16 cellular contexts compared by ENCODE assay signal in the genomic region with DNA sequence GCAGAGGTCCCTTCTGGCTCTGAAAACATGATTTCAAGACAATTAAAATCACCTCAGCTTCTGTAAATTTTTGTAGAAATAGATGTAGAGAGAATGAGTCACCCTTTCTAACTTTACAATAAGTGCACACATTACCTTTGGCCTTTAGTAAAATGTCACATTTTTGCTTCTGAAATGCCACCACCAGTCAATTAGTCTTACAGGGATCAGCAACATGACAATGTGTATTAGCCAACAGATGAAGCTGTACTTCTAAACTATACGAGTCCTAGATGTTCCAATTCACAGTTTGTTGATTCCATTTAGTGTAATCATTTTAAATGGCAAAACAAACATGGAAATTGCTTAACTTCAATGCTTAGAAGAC. TPM values are rescaled to one million over a fixed set of nuclear protein-coding genes. Genes with fewer than 3 reads are reported as not detected.
DNase-seq lines count a peak whose midpoint lies in the region; ATAC-seq and TF ChIP-seq lines count a peak whose summit lies in the region.
"Had no signal": no experiment of that assay in that cellular context is flagged by ENCODE, and none has a peak within 500 bp of the region (broad histone marks: within the 10 kb centered on the region; RNA-seq: fewer than 3 reads in every experiment).

No MANE protein-coding gene starts in this region.

- H3K27me3 Mint-ChIP-seq in activated CD4-positive, alpha-beta T cell treated with anti-CD3 and anti-CD28 coated beads, Interleukin-2, amount 10 ng/mL, durations not matched to agents 7 days and 5 days, result no peaks in the 10 kb centered on the region
- no peaks in the 10 kb centered on the region for H3K27me3 Mint-ChIP-seq in central memory CD8-positive, alpha-beta T cell

- peak; percentile 49 for ATAC-seq in PC-3
- ATAC-seq in central memory CD8-positive, alpha-beta T cell (replicated peaks; ENCODE audit: extremely low read depth, poor library complexity, severe bottlenecking), result no peak
- peak; percentile 69 for ATAC-seq in stimulated activated effector memory CD8-positive, alpha-beta T cell treated with anti-CD3 and anti-CD28 coated beads, Interleukin-12 subunit alpha, Interleukin-12 subunit beta, amount 100 ng/mL, for 72 hours
- ATAC-seq in GM19467 (IDR thresholded peaks at IDR 0.05; ENCODE audit: unreplicated experiment), result no peak
- no peak for ATAC-seq in GM18873 (IDR thresholded peaks at IDR 0.05; ENCODE audit: low FRiP score, unreplicated experiment)
- ATAC-seq: sciatic nerve, upper lobe of right lung had no signal

- peaks cover 21% of the 10 kb centered on the region for H3K36me3 ChIP-seq in PC-3 (ENCODE audit: low read depth, low read length)

- POLR2A ChIA-PET in activated CD4-positive, alpha-beta T cell treated with anti-CD3 and anti-CD28 coated beads, Interleukin-2, amount 10 ng/mL, durations not matched to agents 7 days and 5 days (lab: Charles Lee), result no interaction called here
- POLR2A ChIA-PET in PC-3 (lab: Charles Lee; ENCODE audit: unreplicated experiment), result no interaction called here

- H3K9me3 Mint-ChIP-seq in activated CD4-positive, alpha-beta T cell treated with anti-CD3 and anti-CD28 coated beads, Interleukin-2, amount 10 ng/mL, durations not matched to agents 7 days and 5 days, result no peaks in the 10 kb centered on the region
- H3K9me3 Mint-ChIP-seq in central memory CD8-positive, alpha-beta T cell, result no peaks in the 10 kb centered on the region
- no peaks in the 10 kb centered on the region for H3K9me3 Mint-ChIP-seq in stimulated activated effector memory CD8-positive, alpha-beta T cell treated with anti-CD3 and anti-CD28 coated beads, Interleukin-12 subunit alpha, Interleukin-12 subunit beta, amount 100 ng/mL, for 72 hours

- H3K36me3 Mint-ChIP-seq in activated CD4-positive, alpha-beta T cell treated with anti-CD3 and anti-CD28 coated beads, Interleukin-2, amount 10 ng/mL, durations not matched to agents 7 days and 5 days (ENCODE audit: low read depth), result peaks cover 52% of the 10 kb centered on the region
- peaks cover 12% of the 10 kb centered on the region for H3K36me3 Mint-ChIP-seq in central memory CD8-positive, alpha-beta T cell (ENCODE audit: insufficient read depth)
- H3K36me3 Mint-ChIP-seq in stimulated activated effector memory CD8-positive, alpha-beta T cell treated with anti-CD3 and anti-CD28 coated beads, Interleukin-12 subunit alpha, Interleukin-12 subunit beta, amount 100 ng/mL, for 72 hours, result peaks cover 66% of the 10 kb centered on the region

- H3K9me3 ChIP-seq in PC-3 (ENCODE audit: low read length), result no peaks in the 10 kb centered on the region
- H3K9me3 ChIP-seq: ascending aorta, upper lobe of right lung had no signal

- H3K4me1 ChIP-seq in PC-3 (ENCODE audit: insufficient read depth, low read length), result 0 out of 2 replicates have a peak, but pooled peaks cover 6% of the 10 kb centered on the region
- H3K4me1 ChIP-seq: ascending aorta had no signal

- no peak overlapping the region for H3K27ac ChIP-seq in PC-3 (ENCODE audit: low read length)
- H3K27ac ChIP-seq: ascending aorta, neural progenitor cell, upper lobe of right lung had no signal

- intact Hi-C loops in PC-3 (cut with micrococcal nuclease), result no loop called here

- no peaks in the 10 kb centered on the region for H3F3A ChIP-seq in PC-3 (ENCODE audit: low read length, unreplicated experiment)

- TF ChIP-seq CTCF in PC-3 (conservative IDR thresholded peaks at IDR 0.05; ENCODE audit: low read depth, low read length), result no peak

- no peaks in the 10 kb centered on the region for H4K20me1 ChIP-seq in PC-3 (ENCODE audit: low read length)

- CTCF ChIA-PET in activated CD4-positive, alpha-beta T cell treated with anti-CD3 and anti-CD28 coated beads, Interleukin-2, amount 10 ng/mL, durations not matched to agents 7 days and 5 days (lab: Charles Lee), result no interaction called here
- CTCF ChIA-PET in PC-3 (lab: Charles Lee), result no interaction called here

- no peak overlapping the region for H3K4me3 ChIP-seq in PC-3 (ENCODE audit: low read length)
- H3K4me3 ChIP-seq: ascending aorta, neural progenitor cell, upper lobe of right lung had no signal

- BruUV-seq in PC-3 (replicated peaks; lab: Mats Ljungman, UMichigan), result no TSS peak

- H3K4me3 Mint-ChIP-seq in activated CD4-positive, alpha-beta T cell treated with anti-CD3 and anti-CD28 coated beads, Interleukin-2, amount 10 ng/mL, durations not matched to agents 7 days and 5 days, result no peak overlapping the region
- peak overlapping the region; percentile 70 for H3K4me3 Mint-ChIP-seq in central memory CD8-positive, alpha-beta T cell
- H3K4me3 Mint-ChIP-seq in stimulated activated effector memory CD8-positive, alpha-beta T cell treated with anti-CD3 and anti-CD28 coated beads, Interleukin-12 subunit alpha, Interleukin-12 subunit beta, amount 100 ng/mL, for 72 hours, result peak overlapping the region; percentile 50
- H3K4me3 Mint-ChIP-seq: neural progenitor cell had no signal

- peaks cover 57% of the 10 kb centered on the region for H3K4me1 Mint-ChIP-seq in activated CD4-positive, alpha-beta T cell treated with anti-CD3 and anti-CD28 coated beads, Interleukin-2, amount 10 ng/mL, durations not matched to agents 7 days and 5 days
- H3K4me1 Mint-ChIP-seq in central memory CD8-positive, alpha-beta T cell, result peaks cover 35% of the 10 kb centered on the region
- H3K4me1 Mint-ChIP-seq in stimulated activated effector memory CD8-positive, alpha-beta T cell treated with anti-CD3 and anti-CD28 coated beads, Interleukin-12 subunit alpha, Interleukin-12 subunit beta, amount 100 ng/mL, for 72 hours, result peaks cover 28% of the 10 kb centered on the region
- H3K4me1 Mint-ChIP-seq: neural progenitor cell had no signal

- peak overlapping the region; percentile 93 for H3K27ac Mint-ChIP-seq in activated CD4-positive, alpha-beta T cell treated with anti-CD3 and anti-CD28 coated beads, Interleukin-2, amount 10 ng/mL, durations not matched to agents 7 days and 5 days
- peak overlapping the region; percentile 89 for H3K27ac Mint-ChIP-seq in central memory CD8-positive, alpha-beta T cell (ENCODE audit: low read depth)
- H3K27ac Mint-ChIP-seq in stimulated activated effector memory CD8-positive, alpha-beta T cell treated with anti-CD3 and anti-CD28 coated beads, Interleukin-12 subunit alpha, Interleukin-12 subunit beta, amount 100 ng/mL, for 72 hours, result peak overlapping the region; percentile 88
- H3K27ac Mint-ChIP-seq: neural progenitor cell had no signal

- H2AFZ ChIP-seq in PC-3 (ENCODE audit: low read length), result no peak overlapping the region
- H2AFZ ChIP-seq: neural progenitor cell had no signal

- no peaks in the 10 kb centered on the region; the same call in 1 of the 2 replicates for H3K79me2 ChIP-seq in PC-3 (ENCODE audit: low read length)

- no peak overlapping the region for H3K9ac ChIP-seq in PC-3 (ENCODE audit: low read length)
- H3K9ac ChIP-seq: neural progenitor cell had no signal

- H3K27me3 ChIP-seq in PC-3 (ENCODE audit: low read length), result no peaks in the 10 kb centered on the region
- H3K27me3 ChIP-seq: ascending aorta, neural progenitor cell, upper lobe of right lung had no signal

- H3K9me2 ChIP-seq in PC-3 (replicated peaks; ENCODE audit: low read length), result no peaks in the 10 kb centered on the region

- H3K4me2 ChIP-seq in PC-3 (ENCODE audit: low read length), result no peak overlapping the region
- H3K4me2 ChIP-seq: neural progenitor cell had no signal

- DNase-seq in activated CD4-positive, alpha-beta T cell treated with anti-CD3 and anti-CD28 coated beads, Interleukin-2, amount 10 ng/mL, durations not matched to agents 7 days and 5 days, result no peak
- no peak for DNase-seq in activated CD4-positive, alpha-beta T cell treated with anti-CD3 and anti-CD28 coated beads for 1 hour
- DNase-seq in PC-3, result no peak
- DNase-seq in central memory CD8-positive, alpha-beta T cell (ENCODE audit: low spot score in 2 of 2), result no peak
- DNase-seq in stimulated activated effector memory CD8-positive, alpha-beta T cell treated with anti-CD3 and anti-CD28 coated beads, Interleukin-12 subunit alpha, Interleukin-12 subunit beta, amount 100 ng/mL, for 72 hours (ENCODE audit: low spot score in 2 of 2), result no peak
- DNase-seq in activated effector memory CD4-positive, alpha-beta T cell treated with Interleukin-2 at 50 U/mL for 16 hours, result no peak
- DNase-seq: activated CD8-positive, alpha-beta memory T cell treated with anti-CD3 and anti-CD28 coated beads, Interleukin-2, amount 50 U/mL, for 4 hours; NCI-H2029 treated with DMSO at 0.1 percent for 48 hours; NCI-H510A treated with DMSO at 0.1 percent for 48 hours; stimulated activated CD4-positive, alpha-beta T cell treated with anti-CD3 and anti-CD28 coated beads, Interleukin-2, amount 100 ng/mL, for 48 hours; upper lobe of right lung had no signal

RNA-seq across cellular contexts. Expression of gene C21orf91, which starts 23.1 kb away (rescaled TPM):
- total RNA-seq in activated CD4-positive, alpha-beta T cell treated with anti-CD3 and anti-CD28 coated beads, Interleukin-2, amount 10 ng/mL, durations not matched to agents 7 days and 5 days, result 10 to 100 TPM; 41.5 to 56.3 TPM
- total RNA-seq in PC-3 (2014; rRNA removed), result 6.1 and 7.7 TPM in 2 replicates

Comparison
In these comparisons a context has a peak if more than half of its experiments do, and no peak if none do; other contexts are left out.
1. ATAC-seq: peak in PC-3 (single experiment) and stimulated activated effector memory CD8-positive, alpha-beta T cell treated with anti-CD3 and anti-CD28 coated beads, Interleukin-12 subunit alpha, Interleukin-12 subunit beta, amount 100 ng/mL, for 72 hours (single experiment); none in central memory CD8-positive, alpha-beta T cell (single experiment), GM19467 (single experiment) and GM18873 (single experiment).
2. Peak in every context shown above with its lines, with median percentiles within 50 percentile points of each other: H3K27ac Mint-ChIP-seq.